ENCODE assay signal across 8 cellular contexts in the genomic region with DNA sequence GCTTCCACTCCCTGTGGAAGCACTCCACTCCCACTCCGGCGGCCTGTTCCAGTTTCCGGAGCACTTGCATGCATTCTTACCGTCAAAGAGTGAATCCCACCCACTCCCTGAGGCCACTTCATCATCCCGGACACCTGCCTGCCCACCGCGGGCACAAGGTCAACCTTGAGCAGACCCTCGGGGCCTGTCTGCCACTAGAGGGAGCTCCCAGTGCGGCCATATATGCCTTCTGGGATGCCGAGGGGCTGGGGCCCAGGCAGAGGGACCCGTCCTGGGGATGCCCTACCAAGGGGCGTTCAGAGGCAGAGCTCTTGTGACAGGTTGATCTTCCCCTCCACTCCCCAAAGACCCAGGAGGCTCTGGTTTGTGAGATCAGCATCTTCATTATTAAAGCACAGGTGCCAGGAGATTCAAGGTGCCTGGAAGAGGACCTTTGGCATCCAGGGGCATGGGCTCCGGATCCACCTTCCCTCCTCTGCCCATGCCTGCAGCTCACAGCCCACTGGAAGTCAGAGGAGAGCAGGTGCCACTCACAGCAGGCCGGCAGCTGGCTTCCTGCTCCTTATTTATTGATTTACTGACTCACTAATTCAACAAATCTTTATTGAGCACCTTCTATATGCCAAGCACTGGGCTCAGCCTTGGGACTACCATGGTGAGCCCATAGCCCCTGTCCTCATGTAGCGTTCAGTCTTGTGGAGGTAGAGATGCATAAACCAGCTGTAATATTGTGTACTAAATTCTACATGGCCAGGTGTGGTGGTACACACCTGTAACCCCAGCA. TPM values are rescaled to one million over a fixed set of nuclear protein-coding genes. Genes with fewer than 3 reads are reported as not detected.
A peak's percentile ranks its signal among the peaks of the same experiment; 100 is the strongest.
DNase-seq lines count a peak whose midpoint lies in the region; ATAC-seq and TF ChIP-seq lines count a peak whose summit lies in the region.

No MANE protein-coding gene starts in this region.

- no peak for TF ChIP-seq POLR2A in gastrocnemius medialis (IDR thresholded peaks at IDR 0.05)

- H3K27me3 ChIP-seq in left ventricle myocardium inferior (ENCODE audit: low read depth) (peaks cover 65% of the 10 kb centered on the region), dorsolateral prefrontal cortex (peaks cover 0 to 9% (median 0%) of the 10 kb centered on the region in 45 donors), gastrocnemius medialis (peaks cover 3 to 10% (median 5%) of the 10 kb centered on the region in 3 donors)

- H3K36me3 ChIP-seq in left ventricle myocardium inferior: no peaks in the 10 kb centered on the region
- H3K36me3 ChIP-seq in gastrocnemius medialis: no peaks in the 10 kb centered on the region

- no peak overlapping the region for H3K4me3 ChIP-seq in left ventricle myocardium inferior
- H3K4me3 ChIP-seq in WI38 (ENCODE audit: low read depth, low read length): no peak overlapping the region
- H3K4me3 ChIP-seq in dorsolateral prefrontal cortex: no peak overlapping the region
- no peak overlapping the region for H3K4me3 ChIP-seq in gastrocnemius medialis

- H3K27ac ChIP-seq in left ventricle myocardium inferior (replicated peaks) (no peak overlapping the region), dorsolateral prefrontal cortex (no peak overlapping the region), gastrocnemius medialis (no peak overlapping the region)

- no peak for ATAC-seq in Right ventricle myocardium superior (ENCODE audit: poor library complexity)
- ATAC-seq in gastrocnemius medialis: no peak
- no peak for ATAC-seq in GM21526 (IDR thresholded peaks at IDR 0.05; ENCODE audit: low FRiP score, unreplicated experiment)
- ATAC-seq in HG02973 (IDR thresholded peaks at IDR 0.05; ENCODE audit: unreplicated experiment): no peak

- in situ Hi-C loops in gastrocnemius medialis (cut with MboI; ENCODE audit: low sequenced_read_pairs in 4 of 4): loop anchor here in 1 of 4 donors (25.0 kb wide), 1 partner anchor 317 kb away; no protein-coding TSS in a partner anchor

- DNase-seq in left ventricle myocardium inferior (no peak), Right ventricle myocardium superior (no peak), dorsolateral prefrontal cortex (peak in 1 of 10 donors; percentile 10), gastrocnemius medialis (no peak), foreskin melanocyte (no peak)

- no peaks in the 10 kb centered on the region for H3K9me3 ChIP-seq in left ventricle myocardium inferior (replicated peaks)
- no peaks in the 10 kb centered on the region for H3K9me3 ChIP-seq in gastrocnemius medialis

- intact Hi-C loops in left ventricle myocardium inferior (cut with micrococcal nuclease) (no loop called here), Right ventricle myocardium superior (cut with DNase I) (no loop called here), dorsolateral prefrontal cortex (cut with DNase I) (no loop called here), gastrocnemius medialis (cut with DNase I; ENCODE audit: low total_unique reads) (loop anchor here (1.0 kb wide), 1 partner anchor 44 kb away; no protein-coding TSS in a partner anchor)

- H3K4me1 ChIP-seq in left ventricle myocardium inferior (no peaks in the 10 kb centered on the region), gastrocnemius medialis (no peaks in the 10 kb centered on the region)

- TF ChIP-seq CTCF in left ventricle myocardium inferior (IDR thresholded peaks at IDR 0.05; ENCODE audit: borderline replicate concordance) (peak; percentile 59), WI38 (IDR thresholded peaks at IDR 0.05; ENCODE audit: low read depth, low read length) (peak; percentile 47), dorsolateral prefrontal cortex (IDR thresholded peaks at IDR 0.05 in 54 of 56, conservative IDR thresholded peaks at IDR 0.05 in 2 of 56; ENCODE audit: low read depth in 1 of 56, partially characterized antibody in 56 of 56) (peak; percentile 21 to 71 (median 56)), gastrocnemius medialis (IDR thresholded peaks at IDR 0.05 in 4 of 5, conservative IDR thresholded peaks at IDR 0.05 in 1 of 5) (peak; percentile 12 to 61 (median 39))

RNA-seq across cellular contexts. Expression of a gene that starts 47.3 kb away (rescaled TPM):
- total RNA-seq in left ventricle myocardium inferior (9.6 TPM), Right ventricle myocardium superior (10.1 TPM), dorsolateral prefrontal cortex (10 to 100 TPM; 11.4 to 28.1 (median 18.2) TPM), gastrocnemius medialis (10 to 100 TPM; 15.1 to 24.5 (median 20.2) TPM)

RNA-seq across cellular contexts. Expression of a gene that starts 58.0 kb away (rescaled TPM):
- total RNA-seq in left ventricle myocardium inferior (34.9 TPM), Right ventricle myocardium superior (26.9 TPM), dorsolateral prefrontal cortex (10 to 100 TPM; 45.9 to 83.6 (median 63.3) TPM), gastrocnemius medialis (10 to 100 TPM; 40.7 to 66.3 (median 52.9) TPM)
